ENCODE assay signal across 1 cellular context in the genomic region with DNA sequence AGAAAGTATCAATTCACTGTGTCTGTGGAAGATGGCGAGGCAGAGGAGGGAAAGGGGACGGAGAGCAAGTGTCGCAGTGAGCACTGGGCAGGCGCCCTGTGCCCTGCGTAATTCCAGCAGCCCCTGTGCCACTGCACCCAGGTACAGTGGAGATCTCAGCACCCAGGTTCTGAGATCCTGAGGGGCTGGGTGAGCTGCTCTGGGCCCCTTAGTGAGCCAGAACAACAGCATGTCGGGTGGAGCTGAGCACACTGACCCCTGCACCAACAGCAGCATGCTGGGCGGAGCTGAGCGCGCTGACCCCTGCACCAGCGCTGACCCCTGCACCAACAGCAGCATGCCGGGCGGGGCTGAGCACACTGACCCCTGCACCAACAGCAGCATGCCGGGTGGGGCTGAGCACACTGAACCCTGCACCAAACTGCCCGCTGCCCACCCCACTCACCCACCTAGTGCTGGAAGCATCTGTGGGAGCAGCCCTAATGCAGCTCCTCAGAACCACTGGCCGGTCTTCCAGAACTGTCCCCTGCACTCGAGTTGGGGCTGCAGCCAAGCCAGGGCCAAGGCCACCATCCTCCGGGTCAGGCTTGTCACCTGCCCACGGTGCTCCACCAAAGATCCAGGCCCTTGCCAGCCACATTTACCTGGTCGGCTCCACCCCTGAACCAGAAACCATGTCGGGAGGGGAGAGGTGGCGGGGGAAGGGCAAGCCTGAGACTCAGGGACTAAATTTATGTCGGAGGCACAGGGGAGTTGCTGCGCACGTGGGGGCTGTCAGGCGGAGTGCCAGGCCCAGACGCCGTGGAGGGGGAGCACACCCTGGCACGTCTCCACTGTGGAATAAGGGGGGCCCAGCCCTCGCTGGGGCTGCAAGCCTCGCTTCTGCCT.
A peak's percentile ranks its signal among the peaks of the same experiment; 100 is the strongest.
TF ChIP-seq lines count a peak whose summit lies in the region.

No MANE protein-coding gene starts in this region.

TF ChIP-seq in HepG2, 621 proteins besides CTCF, POLR2A, EP300 and RAD21 (continued from another document and continues in another):
- TF ChIP-seq FOXP1 (IDR thresholded peaks at IDR 0.05) (no peak), FOXP1 (CRISPR knock-in tag; IDR thresholded peaks at IDR 0.05) (0 out of 2 replicates have a peak, but pooled peaks have one; percentile 9), NR3C1 (CRISPR knock-in tag; IDR thresholded peaks at IDR 0.05) (no peak), HNRNPUL1 (IDR thresholded peaks at IDR 0.05; ENCODE audit: low read depth, low read length) (no peak), ZNF124 (CRISPR knock-in tag; IDR thresholded peaks at IDR 0.05) (0 out of 2 replicates have a peak, but pooled peaks have one; percentile 34), THAP9 (CRISPR knock-in tag; IDR thresholded peaks at IDR 0.05; ENCODE audit: borderline replicate concordance) (peak; percentile 28; the same call in 1 of the 2 replicates), ZBTB25 (CRISPR knock-in tag; IDR thresholded peaks at IDR 0.05) (no peak), ZNF331 (CRISPR knock-in tag; IDR thresholded peaks at IDR 0.05) (peak; percentile 17; the same call in 1 of the 2 replicates), RARA (CRISPR knock-in tag; IDR thresholded peaks at IDR 0.05) (peak; percentile 57), MNT (IDR thresholded peaks at IDR 0.05) (no peak), ZBTB46 (CRISPR knock-in tag; IDR thresholded peaks at IDR 0.05; ENCODE audit: borderline replicate concordance) (no peak), ETV6 (CRISPR knock-in tag; conservative IDR thresholded peaks at IDR 0.05) (no peak), MED1 (CRISPR knock-in tag; IDR thresholded peaks at IDR 0.05) (peak; percentile 57; the same call in 1 of the 2 replicates), FOSL1 (CRISPR knock-in tag; IDR thresholded peaks at IDR 0.05; ENCODE audit: borderline replicate concordance) (no peak), ZNF260 (CRISPR knock-in tag; IDR thresholded peaks at IDR 0.05; ENCODE audit: borderline replicate concordance, low read depth) (no peak), POLR2AphosphoS5 (IDR thresholded peaks at IDR 0.05; ENCODE audit: low read depth, low read length) (peak; percentile 53; the same call in 1 of the 2 replicates), PTBP1 (IDR thresholded peaks at IDR 0.05; ENCODE audit: low read depth, low read length, poor library complexity, severe bottlenecking) (no peak), KDM6A (CRISPR knock-in tag; IDR thresholded peaks at IDR 0.05; ENCODE audit: low read depth) (peak; percentile 69; the same call in 1 of the 2 replicates), SNRNP70 (IDR thresholded peaks at IDR 0.05; ENCODE audit: low read depth, low read length) (no peak), GATAD1 (CRISPR knock-in tag; IDR thresholded peaks at IDR 0.05) (0 out of 2 replicates have a peak, but pooled peaks have one; percentile 23), PHF20 (CRISPR knock-in tag; IDR thresholded peaks at IDR 0.05) (0 out of 2 replicates have a peak, but pooled peaks have one; percentile 16), NR0B2 (CRISPR knock-in tag; IDR thresholded peaks at IDR 0.05) (no peak), NR1H2 (CRISPR knock-in tag; IDR thresholded peaks at IDR 0.05; ENCODE audit: borderline replicate concordance, low read depth) (peak; percentile 52; the same call in 1 of the 2 replicates), ZBTB7B (CRISPR knock-in tag; IDR thresholded peaks at IDR 0.05) (peak; percentile 87), ZNF619 (CRISPR knock-in tag; IDR thresholded peaks at IDR 0.05) (no peak), TBX2 (CRISPR knock-in tag; IDR thresholded peaks at IDR 0.05; ENCODE audit: borderline replicate concordance) (peak; percentile 15; the same call in 1 of the 2 replicates), HNRNPLL (IDR thresholded peaks at IDR 0.05; ENCODE audit: low read depth, low read length, poor library complexity, severe bottlenecking) (no peak), SOX5 (CRISPR knock-in tag; IDR thresholded peaks at IDR 0.05; ENCODE audit: borderline replicate concordance) (0 out of 2 replicates have a peak, but pooled peaks have one; percentile 31), ZNF713 (CRISPR knock-in tag; IDR thresholded peaks at IDR 0.05) (no peak), ZNF83 (CRISPR knock-in tag; IDR thresholded peaks at IDR 0.05; ENCODE audit: borderline replicate concordance) (no peak), HNRNPH1 (optimal IDR thresholded peaks at IDR 0.05; ENCODE audit: low read depth, low read length) (no peak), ZC3H4 (CRISPR knock-in tag; IDR thresholded peaks at IDR 0.05; ENCODE audit: borderline replicate concordance) (no peak), ZFP36L2 (CRISPR knock-in tag; IDR thresholded peaks at IDR 0.05) (no peak), THRA (CRISPR knock-in tag; IDR thresholded peaks at IDR 0.05; ENCODE audit: borderline replicate concordance) (peak; percentile 69; the same call in 1 of the 2 replicates), ADNP (CRISPR knock-in tag; IDR thresholded peaks at IDR 0.05) (no peak), ETV5 (CRISPR knock-in tag; IDR thresholded peaks at IDR 0.05; ENCODE audit: borderline replicate concordance) (peak; percentile 23; the same call in 1 of the 2 replicates), MYC (CRISPR knock-in tag; IDR thresholded peaks at IDR 0.05; ENCODE audit: borderline replicate concordance) (peak; percentile 76; the same call in 1 of the 2 replicates), HOMEZ (CRISPR knock-in tag; IDR thresholded peaks at IDR 0.05; ENCODE audit: low read depth) (peak; percentile 49; the same call in 1 of the 2 replicates), HOXA7 (CRISPR knock-in tag; IDR thresholded peaks at IDR 0.05) (no peak)
- TF ChIP-seq, protein P1, sequence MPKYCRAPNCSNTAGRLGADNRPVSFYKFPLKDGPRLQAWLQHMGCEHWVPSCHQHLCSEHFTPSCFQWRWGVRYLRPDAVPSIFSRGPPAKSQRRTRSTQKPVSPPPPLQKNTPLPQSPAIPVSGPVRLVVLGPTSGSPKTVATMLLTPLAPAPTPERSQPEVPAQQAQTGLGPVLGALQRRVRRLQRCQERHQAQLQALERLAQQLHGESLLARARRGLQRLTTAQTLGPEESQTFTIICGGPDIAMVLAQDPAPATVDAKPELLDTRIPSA (CRISPR knock-in tag; IDR thresholded peaks at IDR 0.05; ENCODE audit: borderline replicate concordance): peak; percentile 70; the same call in 1 of the 2 replicates
- TF ChIP-seq, protein P2, sequence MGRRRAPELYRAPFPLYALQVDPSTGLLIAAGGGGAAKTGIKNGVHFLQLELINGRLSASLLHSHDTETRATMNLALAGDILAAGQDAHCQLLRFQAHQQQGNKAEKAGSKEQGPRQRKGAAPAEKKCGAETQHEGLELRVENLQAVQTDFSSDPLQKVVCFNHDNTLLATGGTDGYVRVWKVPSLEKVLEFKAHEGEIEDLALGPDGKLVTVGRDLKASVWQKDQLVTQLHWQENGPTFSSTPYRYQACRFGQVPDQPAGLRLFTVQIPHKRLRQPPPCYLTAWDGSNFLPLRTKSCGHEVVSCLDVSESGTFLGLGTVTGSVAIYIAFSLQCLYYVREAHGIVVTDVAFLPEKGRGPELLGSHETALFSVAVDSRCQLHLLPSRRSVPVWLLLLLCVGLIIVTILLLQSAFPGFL (CRISPR knock-in tag; IDR thresholded peaks at IDR 0.05): no peak
- TF ChIP-seq, protein P3, sequence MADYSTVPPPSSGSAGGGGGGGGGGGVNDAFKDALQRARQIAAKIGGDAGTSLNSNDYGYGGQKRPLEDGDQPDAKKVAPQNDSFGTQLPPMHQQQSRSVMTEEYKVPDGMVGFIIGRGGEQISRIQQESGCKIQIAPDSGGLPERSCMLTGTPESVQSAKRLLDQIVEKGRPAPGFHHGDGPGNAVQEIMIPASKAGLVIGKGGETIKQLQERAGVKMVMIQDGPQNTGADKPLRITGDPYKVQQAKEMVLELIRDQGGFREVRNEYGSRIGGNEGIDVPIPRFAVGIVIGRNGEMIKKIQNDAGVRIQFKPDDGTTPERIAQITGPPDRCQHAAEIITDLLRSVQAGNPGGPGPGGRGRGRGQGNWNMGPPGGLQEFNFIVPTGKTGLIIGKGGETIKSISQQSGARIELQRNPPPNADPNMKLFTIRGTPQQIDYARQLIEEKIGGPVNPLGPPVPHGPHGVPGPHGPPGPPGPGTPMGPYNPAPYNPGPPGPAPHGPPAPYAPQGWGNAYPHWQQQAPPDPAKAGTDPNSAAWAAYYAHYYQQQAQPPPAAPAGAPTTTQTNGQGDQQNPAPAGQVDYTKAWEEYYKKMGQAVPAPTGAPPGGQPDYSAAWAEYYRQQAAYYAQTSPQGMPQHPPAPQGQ (CRISPR knock-in tag; IDR thresholded peaks at IDR 0.05; ENCODE audit: borderline replicate concordance): no peak
